8 cellular contexts compared by ENCODE assay signal in the genomic region with DNA sequence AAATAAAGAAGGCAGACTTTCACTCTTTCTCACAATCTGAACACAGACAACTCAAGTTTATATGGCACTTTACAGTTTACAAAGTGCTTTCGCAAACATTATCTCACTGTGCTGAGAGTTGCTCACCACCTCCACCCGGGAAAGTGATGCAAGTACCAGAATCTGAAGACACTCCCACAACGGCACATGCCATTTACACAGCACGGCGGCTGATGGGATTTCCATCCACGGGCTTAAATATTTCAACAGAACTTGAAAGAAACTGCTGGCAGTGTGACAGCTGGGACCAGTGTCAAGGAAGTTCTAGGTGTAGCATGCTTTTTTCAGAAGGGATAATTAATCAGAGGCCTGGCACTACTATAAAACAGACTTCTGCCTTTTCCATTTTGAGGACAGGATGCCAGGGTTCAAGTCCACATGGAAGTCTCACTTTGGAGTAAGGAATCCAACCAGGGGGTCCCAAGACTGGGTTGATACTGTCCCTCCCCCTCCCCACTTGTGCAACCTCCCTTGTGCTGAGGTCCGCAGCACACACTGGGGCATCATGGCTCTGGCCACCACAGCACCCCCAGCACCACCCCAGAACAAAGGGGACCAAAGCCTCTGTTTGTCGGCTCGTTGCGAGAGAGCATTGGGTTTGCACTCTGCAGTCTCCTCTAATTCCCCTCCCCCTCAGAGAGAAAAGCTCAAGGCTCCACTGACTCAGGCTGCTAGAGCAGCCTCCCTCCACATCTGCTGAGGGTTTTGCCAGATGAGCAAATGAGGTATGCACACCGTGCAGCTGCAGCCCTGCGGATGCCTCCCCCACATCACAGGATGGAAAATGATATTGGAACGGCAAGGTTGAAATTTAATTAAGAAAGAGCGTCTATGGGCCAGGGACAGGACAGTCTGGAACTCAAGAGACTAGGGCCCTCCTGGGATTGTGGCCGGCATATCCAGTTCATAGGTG.
DNase-seq lines count a peak whose midpoint lies in the region; ATAC-seq and TF ChIP-seq lines count a peak whose summit lies in the region.

No MANE protein-coding gene starts in this region.

- H3K9me3 Mint-ChIP-seq in activated CD4-positive, alpha-beta memory T cell treated with anti-CD3 and anti-CD28 coated beads for 36 hours: no peaks in the 10 kb centered on the region

- peak; percentile 72 for DNase-seq in activated CD4-positive, alpha-beta memory T cell treated with anti-CD3 and anti-CD28 coated beads for 36 hours
- DNase-seq in right atrium auricular region (ENCODE audit: low spot score): no peak
- DNase-seq in stimulated activated naive CD8-positive, alpha-beta T cell treated with anti-CD3 and anti-CD28 coated beads, Interleukin-15, Interleukin-2, amounts not matched to agents 100 U/mL and 50 U/mL, for 24 hours: peak; percentile 46
- DNase-seq in NCI-H1105 (lab: John Stamatoyannopoulos, UW): no peak
- no peak for DNase-seq in cortex of kidney (lab: John Stamatoyannopoulos, UW)
- DNase-seq in activated CD8-positive, alpha-beta memory T cell treated with anti-CD3 and anti-CD28 coated beads for 24 hours: no peak

- H3K9me3 ChIP-seq in right atrium auricular region: no peaks in the 10 kb centered on the region

- POLR2A ChIA-PET in activated CD4-positive, alpha-beta memory T cell treated with anti-CD3 and anti-CD28 coated beads for 36 hours (lab: Charles Lee): interaction anchor here (0.9 to 2.5 kb wide), 4 partner anchors 18 to 74 kb away, joined by 3 to 16 read pairs (median 9); no protein-coding TSS in a partner anchor

- no peaks in the 10 kb centered on the region for H3K27me3 Mint-ChIP-seq in activated CD4-positive, alpha-beta memory T cell treated with anti-CD3 and anti-CD28 coated beads for 36 hours

- peaks cover 50% of the 10 kb centered on the region for H3K4me1 Mint-ChIP-seq in activated CD4-positive, alpha-beta memory T cell treated with anti-CD3 and anti-CD28 coated beads for 36 hours (ENCODE audit: low read depth)

- no peak overlapping the region for H3K4me3 ChIP-seq in right atrium auricular region

- peaks cover 18% of the 10 kb centered on the region for H3K36me3 Mint-ChIP-seq in activated CD4-positive, alpha-beta memory T cell treated with anti-CD3 and anti-CD28 coated beads for 36 hours

- peaks cover 30% of the 10 kb centered on the region for H3K36me3 ChIP-seq in right atrium auricular region

- H3K4me1 ChIP-seq in right atrium auricular region: peaks cover 0 to 40% of the 10 kb centered on the region in 2 donors

- ATAC-seq in HG02798 (IDR thresholded peaks at IDR 0.05; ENCODE audit: poor library complexity, unreplicated experiment) (peak; percentile 42), HG03354 (IDR thresholded peaks at IDR 0.05; ENCODE audit: poor library complexity, severe bottlenecking, unreplicated experiment) (no peak)
- ATAC-seq in stimulated activated naive CD8-positive, alpha-beta T cell treated with anti-CD3 and anti-CD28 coated beads, Interleukin-15, Interleukin-2, amounts not matched to agents 100 U/mL and 50 U/mL, for 24 hours: peak; percentile 72

- H3K27me3 ChIP-seq in right atrium auricular region: no peaks in the 10 kb centered on the region

- TF ChIP-seq CTCF in right atrium auricular region (IDR thresholded peaks at IDR 0.05): no peak

- H3K27ac ChIP-seq in right atrium auricular region: peak overlapping the region; percentile 32 to 60

- CTCF ChIA-PET in activated CD4-positive, alpha-beta memory T cell treated with anti-CD3 and anti-CD28 coated beads for 36 hours (lab: Charles Lee): interaction anchor here (1.0 to 2.4 kb wide), 4 partner anchors 18 to 447 kb away, joined by 3 to 6 read pairs (median 5); no protein-coding TSS in a partner anchor

- peak overlapping the region; percentile 10 for H3K4me3 Mint-ChIP-seq in activated CD4-positive, alpha-beta memory T cell treated with anti-CD3 and anti-CD28 coated beads for 36 hours

- peak overlapping the region; percentile 29 for H3K27ac Mint-ChIP-seq in activated CD4-positive, alpha-beta memory T cell treated with anti-CD3 and anti-CD28 coated beads for 36 hours

- intact Hi-C loops in activated CD4-positive, alpha-beta memory T cell treated with anti-CD3 and anti-CD28 coated beads for 36 hours (cut with micrococcal nuclease): loop anchor here (1.0 to 2.0 kb wide), 6 partner anchors 23 to 175 kb away; no protein-coding TSS in a partner anchor

Comparison
In these comparisons a context has a peak if more than half of its experiments do, and no peak if none do; other contexts are left out.
1. DNase-seq: peak in activated CD4-positive, alpha-beta memory T cell treated with anti-CD3 and anti-CD28 coated beads for 36 hours (single experiment) and stimulated activated naive CD8-positive, alpha-beta T cell treated with anti-CD3 and anti-CD28 coated beads, Interleukin-15, Interleukin-2, amounts not matched to agents 100 U/mL and 50 U/mL, for 24 hours (single experiment); none in right atrium auricular region (single experiment), NCI-H1105 (single experiment), cortex of kidney (single experiment) and activated CD8-positive, alpha-beta memory T cell treated with anti-CD3 and anti-CD28 coated beads for 24 hours (single experiment).